In genomic region chr1:26693557-26694184, GRCh38 we compare ENCODE assay signal across 8 cellular contexts. TPM values are rescaled to one million over a fixed set of nuclear protein-coding genes. Genes with fewer than 3 reads are reported as not detected.
DNase-seq lines count a peak whose midpoint lies in the region; ATAC-seq and TF ChIP-seq lines count a peak whose summit lies in the region.

No MANE protein-coding gene starts in this region.

- H3K36me3 Mint-ChIP-seq in endodermal cell (ENCODE audit: low read depth), result no peaks in the 10 kb centered on the region
- H3K36me3 Mint-ChIP-seq in progenitor cell of endocrine pancreas (ENCODE audit: insufficient read depth), result no peaks in the 10 kb centered on the region

- no peak for TF ChIP-seq CTCF in GM06990 (IDR thresholded peaks at IDR 0.05; ENCODE audit: insufficient read depth, low read length, poor library complexity, severe bottlenecking)
- TF ChIP-seq CTCF in endodermal cell (conservative IDR thresholded peaks at IDR 0.05), result no peak
- no peak for TF ChIP-seq CTCF in progenitor cell of endocrine pancreas (IDR thresholded peaks at IDR 0.05; ENCODE audit: unreplicated experiment)
- TF ChIP-seq CTCF in GM13977 (IDR thresholded peaks at IDR 0.05; ENCODE audit: extremely low read depth, insufficient read depth, missing control alignments), result no peak

- 0 to 47% methylated on average over 1 to 5 of the region's 5 CpGs for WGBS in endodermal cell (ENCODE audit: insufficient coverage in 1 of 2, insufficient read length in 1 of 2), 2 experiments

- peak overlapping the region; percentile 83 for H3K9ac ChIP-seq in endodermal cell (ENCODE audit: extremely low read depth, low read length, poor library complexity, severe bottlenecking)

- H3K27ac Mint-ChIP-seq in endodermal cell, result peak overlapping the region; percentile 94
- peak overlapping the region; percentile 99 for H3K27ac Mint-ChIP-seq in progenitor cell of endocrine pancreas

- no peaks in the 10 kb centered on the region for H3K9me3 ChIP-seq in endodermal cell (ENCODE audit: control insufficient read depth, low read length)

- peak overlapping the region; percentile 55 for H3K4me3 ChIP-seq in GM06990 (replicated peaks; ENCODE audit: low read depth, low read length)
- peak overlapping the region; percentile 89 for H3K4me3 ChIP-seq in endodermal cell (ENCODE audit: low read length)

- ATAC-seq in HG02642 (IDR thresholded peaks at IDR 0.05; ENCODE audit: poor library complexity, unreplicated experiment) (no peak), GM19023 (IDR thresholded peaks at IDR 0.05; ENCODE audit: unreplicated experiment) (no peak)

- H3K9me3 Mint-ChIP-seq in endodermal cell (no peaks in the 10 kb centered on the region), progenitor cell of endocrine pancreas (ENCODE audit: low read depth) (no peaks in the 10 kb centered on the region)

- peaks cover 27% of the 10 kb centered on the region for H3K4me1 Mint-ChIP-seq in endodermal cell
- H3K4me1 Mint-ChIP-seq in progenitor cell of endocrine pancreas (ENCODE audit: low read depth), result peaks cover 26% of the 10 kb centered on the region

- in situ Hi-C loops in GM13977 (cut with MboI; ENCODE audit: low pct_unique_long_range_greater_than_20kb, low sequenced_read_pairs, unreplicated experiment), result no loop called here

- H3K36me3 ChIP-seq in GM06990 (ENCODE audit: control insufficient read depth, insufficient read depth, low read length) (no peaks in the 10 kb centered on the region), endodermal cell (ENCODE audit: control insufficient read depth, insufficient read depth, low read length) (no peaks in the 10 kb centered on the region)

- no peak overlapping the region for H3K4me3 Mint-ChIP-seq in endodermal cell
- H3K4me3 Mint-ChIP-seq in progenitor cell of endocrine pancreas (ENCODE audit: low read depth), result peak overlapping the region; percentile 76

- DNase-seq in GM06990 (ENCODE audit: extremely low read depth, insufficient read length) (no peak), OCI-M1 (lab: John Stamatoyannopoulos, UW) (peak; percentile 71), endodermal cell (peak; percentile 51), progenitor cell of endocrine pancreas (ENCODE audit: low spot score, unreplicated experiment) (no peak), GM13977 (ENCODE audit: low spot score) (no peak), Kasumi-1 (lab: John Stamatoyannopoulos, UW) (no peak)

- H3K27me3 Mint-ChIP-seq in endodermal cell (ENCODE audit: insufficient read depth), result no peaks in the 10 kb centered on the region
- H3K27me3 Mint-ChIP-seq in progenitor cell of endocrine pancreas, result no peaks in the 10 kb centered on the region

- peak overlapping the region; percentile 94 for H3K27ac ChIP-seq in endodermal cell (ENCODE audit: low read depth, low read length)

- H3K4me1 ChIP-seq in endodermal cell (ENCODE audit: control insufficient read depth, insufficient read depth, low read length), result peaks cover 5% of the 10 kb centered on the region

- no peaks in the 10 kb centered on the region for H3K27me3 ChIP-seq in GM06990 (replicated peaks; ENCODE audit: control insufficient read depth, insufficient read depth, low read length)
- H3K27me3 ChIP-seq in endodermal cell (ENCODE audit: control insufficient read depth, insufficient read depth, low read length, poor library complexity, severe bottlenecking), result no peaks in the 10 kb centered on the region

RNA-seq across cellular contexts. Expression of gene ARID1A, which starts 2.1 kb away (rescaled TPM):
- total RNA-seq in endodermal cell (100 to 1,000 TPM; 118 to 128 TPM), progenitor cell of endocrine pancreas (174 and 186 TPM in 2 replicates)
- 83.1 TPM for polyA plus RNA-seq in endodermal cell (2013, experiment 1 of 2)
- 81.4 TPM for polyA plus RNA-seq in endodermal cell (2013, experiment 2 of 2)

Comparison
In these comparisons a context has a peak if more than half of its experiments do, and no peak if none do; other contexts are left out.
1. DNase-seq: peak in OCI-M1 (single experiment) and endodermal cell (single experiment); none in GM06990 (single experiment), progenitor cell of endocrine pancreas (single experiment), GM13977 (single experiment) and Kasumi-1 (0 of 2).